15 cellular contexts compared by ENCODE assay signal in genomic region chr14:73820631-73821030, GRCh38. TPM values are rescaled to one million over a fixed set of nuclear protein-coding genes. Genes with fewer than 3 reads are reported as not detected.
DNase-seq lines count a peak whose midpoint lies in the region; ATAC-seq, FAIRE-seq and TF ChIP-seq lines count a peak whose summit lies in the region.
"Had no signal": no experiment of that assay in that cellular context is flagged by ENCODE, and none has a peak within 500 bp of the region (broad histone marks: within the 10 kb centered on the region; RNA-seq: fewer than 3 reads in every experiment).

No MANE protein-coding gene starts in this region.

- POLR2A ChIA-PET in T-cell (lab: Charles Lee) = interaction anchor here in 1 of 2 donors (0.5 kb wide), 1 partner anchor 12 kb away, joined by 5 read pairs; no protein-coding TSS in a partner anchor

- H3K9ac ChIP-seq in astrocyte (ENCODE audit: low read length) = no peak overlapping the region
- H3K9ac ChIP-seq: BLaER1 treated with 17β-estradiol and CSF1 and Interleukin-3, amounts not matched to agents 10 nM and 100 nM; GM23248 had no signal

- H3K9me3 ChIP-seq in astrocyte (ENCODE audit: insufficient read depth, low read depth, low read length) = no peaks in the 10 kb centered on the region
- H3K9me3 ChIP-seq in mucosa of descending colon = no peaks in the 10 kb centered on the region
- H3K9me3 ChIP-seq: BLaER1 treated with 17β-estradiol and CSF1 and Interleukin-3, amounts not matched to agents 10 nM and 100 nM; HAP-1 had no signal

- H2AFZ ChIP-seq in astrocyte (ENCODE audit: low read depth, low read length) = no peak overlapping the region
- H2AFZ ChIP-seq: GM23248 had no signal

- no peaks in the 10 kb centered on the region for H4K20me1 ChIP-seq in astrocyte (ENCODE audit: insufficient read depth, low read length)
- H4K20me1 ChIP-seq: BLaER1 treated with 17β-estradiol and CSF1 and Interleukin-3, amounts not matched to agents 10 nM and 100 nM had no signal

- peaks cover 5% of the 10 kb centered on the region for H3K4me1 ChIP-seq in astrocyte (ENCODE audit: insufficient read depth, low read length)
- H3K4me1 ChIP-seq in mucosa of descending colon (ENCODE audit: low read depth) = peaks cover 13% of the 10 kb centered on the region

- H3K27ac ChIP-seq in astrocyte (ENCODE audit: low read depth, low read length) = no peak overlapping the region
- H3K27ac ChIP-seq: BLaER1 treated with 17β-estradiol and CSF1 and Interleukin-3, amounts not matched to agents 10 nM and 100 nM; GM23248 had no signal

- H3K36me3 Mint-ChIP-seq in astrocyte (ENCODE audit: low read depth, unreplicated experiment) (no peaks in the 10 kb centered on the region), T-cell (no peaks in the 10 kb centered on the region)
- H3K36me3 Mint-ChIP-seq: CD8-positive, alpha-beta T cell had no signal

- peak; percentile 76 for FAIRE-seq in HTR-8/SVneo (lab: Jason Lieb, UNC)
- no peak for FAIRE-seq in astrocyte (lab: Jason Lieb, UNC)
- FAIRE-seq: GM12878 had no signal

- H3K4me3 ChIP-seq in astrocyte (ENCODE audit: insufficient read depth, low read depth, low read length) (no peak overlapping the region), mucosa of descending colon (no peak overlapping the region)
- H3K4me3 ChIP-seq: BLaER1 treated with 17β-estradiol and CSF1 and Interleukin-3, amounts not matched to agents 10 nM and 100 nM; GM12878; GM23248; HAP-1 had no signal

- H3K9me3 Mint-ChIP-seq in astrocyte (ENCODE audit: unreplicated experiment) = peaks cover 2% of the 10 kb centered on the region
- H3K9me3 Mint-ChIP-seq in T-cell = no peaks in the 10 kb centered on the region
- H3K9me3 Mint-ChIP-seq: CD8-positive, alpha-beta T cell had no signal

- H3K27ac Mint-ChIP-seq in astrocyte (ENCODE audit: unreplicated experiment) (no peak overlapping the region), T-cell (no peak overlapping the region)
- H3K27ac Mint-ChIP-seq: B cell; CD8-positive, alpha-beta T cell had no signal

- no peaks in the 10 kb centered on the region for H3K27me3 ChIP-seq in astrocyte (ENCODE audit: insufficient read depth, low read length)
- H3K27me3 ChIP-seq: BLaER1 treated with 17β-estradiol and CSF1 and Interleukin-3, amounts not matched to agents 10 nM and 100 nM had no signal

- ATAC-seq in mucosa of descending colon (peak; percentile 46), GM21526 (IDR thresholded peaks at IDR 0.05; ENCODE audit: low FRiP score, unreplicated experiment) (no peak), HG03457 (IDR thresholded peaks at IDR 0.05; ENCODE audit: unreplicated experiment) (no peak), T-cell (replicated peaks in 1 of 4) (no peak)
- ATAC-seq: CD8-positive, alpha-beta T cell; GM12878 had no signal

- CTCF ChIA-PET in T-cell (lab: Charles Lee) = no interaction called here

- no peak overlapping the region for H3K4me2 ChIP-seq in astrocyte (ENCODE audit: low read length)
- H3K4me2 ChIP-seq: BLaER1 treated with 17β-estradiol and CSF1 and Interleukin-3, amounts not matched to agents 10 nM and 100 nM had no signal

- no peaks in the 10 kb centered on the region for H3K27me3 Mint-ChIP-seq in astrocyte (ENCODE audit: low read depth, unreplicated experiment)
- H3K27me3 Mint-ChIP-seq in T-cell = no peaks in the 10 kb centered on the region
- H3K27me3 Mint-ChIP-seq: B cell had no signal

- H3K4me1 Mint-ChIP-seq in astrocyte (ENCODE audit: low read depth, unreplicated experiment) (no peaks in the 10 kb centered on the region), T-cell (peaks cover 0 to 12% (median 2%) of the 10 kb centered on the region in 3 donors)
- H3K4me1 Mint-ChIP-seq: B cell had no signal

- intact Hi-C loops in mucosa of descending colon (cut with DNase I, micrococcal nuclease) = no loop called here

- DNase-seq in HTR-8/SVneo (ENCODE audit: insufficient read length, low spot score) = no peak
- DNase-seq in astrocyte (ENCODE audit: low read depth) = no peak
- peak in 1 of 3 donors; percentile 48 for DNase-seq in mucosa of descending colon
- no peak for DNase-seq in T-cell
- DNase-seq: CD8-positive, alpha-beta T cell; DMS 273 treated with DMSO at 0.1 percent for 48 hours; DND-41; EL; GM23248 had no signal

- H3K36me3 ChIP-seq in astrocyte (ENCODE audit: insufficient read depth, low read length) = no peaks in the 10 kb centered on the region
- H3K36me3 ChIP-seq in mucosa of descending colon (ENCODE audit: low read depth) = no peaks in the 10 kb centered on the region
- H3K36me3 ChIP-seq: BLaER1 treated with 17β-estradiol and CSF1 and Interleukin-3, amounts not matched to agents 10 nM and 100 nM; HAP-1 had no signal

- peak overlapping the region; percentile 52 for H3K4me3 Mint-ChIP-seq in astrocyte (ENCODE audit: unreplicated experiment)
- no peak overlapping the region for H3K4me3 Mint-ChIP-seq in T-cell
- H3K4me3 Mint-ChIP-seq: B cell; CD8-positive, alpha-beta T cell had no signal

- no peak for TF ChIP-seq CTCF in astrocyte (IDR thresholded peaks at IDR 0.05; ENCODE audit: insufficient read depth, low read depth, low read length)
- no peak for TF ChIP-seq CTCF in mucosa of descending colon (IDR thresholded peaks at IDR 0.05)

- no peaks in the 10 kb centered on the region for H3K79me2 ChIP-seq in astrocyte (ENCODE audit: insufficient read depth, low read length)

RNA-seq across cellular contexts. Expression of gene PTGR2, which starts 31.0 kb away (rescaled TPM):
- total RNA-seq in astrocyte = 5.8 and 7.0 TPM in 2 replicates
- 10 to 100 TPM; 11.4 to 23.2 (median 17.2) TPM for total RNA-seq in mucosa of descending colon
- 1 to 10 TPM; 1.3 to 3.5 (median 2.9) TPM for total RNA-seq in T-cell
